Comparison of ENCODE assay signal across 24 cellular contexts in the genomic region with DNA sequence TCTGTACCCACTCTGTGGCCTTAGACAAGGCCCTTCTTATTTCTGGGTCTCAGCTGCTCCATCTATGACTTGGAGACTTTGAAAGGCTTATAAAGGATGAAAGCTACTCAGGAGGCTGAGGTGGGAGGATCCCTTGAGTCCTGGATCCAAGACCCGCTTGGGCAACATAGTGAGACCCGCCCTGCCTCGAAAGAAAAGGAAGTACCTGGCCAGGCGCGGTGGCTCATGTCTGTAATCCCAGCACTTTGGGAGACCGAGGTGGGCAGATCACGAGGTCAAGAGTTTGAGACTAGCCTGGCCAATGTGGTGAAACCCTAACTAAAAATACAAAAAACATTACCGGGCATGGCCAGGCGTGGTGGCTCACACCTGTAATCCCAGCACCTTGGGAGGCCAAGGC.
"Had no signal": no experiment of that assay in that cellular context is flagged by ENCODE, and none has a peak within 500 bp of the region (broad histone marks: within the 10 kb centered on the region; RNA-seq: fewer than 3 reads in every experiment).

No MANE protein-coding gene starts in this region.

- H3K36me3 Mint-ChIP-seq: brain, mesothelial cell of epicardium had no signal

- H3K4me1 ChIP-seq: foreskin keratinocyte had no signal

- H3K27ac Mint-ChIP-seq: activated B cell treated with CpG ODN at 0.5 μM for 24 hours; activated CD8-positive, alpha-beta T cell treated with anti-CD3 and anti-CD28 coated beads for 36 hours; activated naive CD8-positive, alpha-beta T cell treated with anti-CD3 and anti-CD28 coated beads, Interleukin-2, amount 50 U/mL, for 24 hours; activated T-helper 17 cell treated with anti-CD3 and anti-CD28 coated beads, Interleukin-2, amount 50 U/mL, for 72 hours; endodermal cell; stimulated activated naive CD8-positive, alpha-beta T cell treated with anti-CD3 and anti-CD28 coated beads, Interleukin-15, Interleukin-2, amounts not matched to agents 100 ng/mL and 50 ng/mL, for 24 hours; T-helper 2 cell treated with Interferon-gamma antibody and Interleukin-4, amounts not matched to agents 5 μg/mL and 100 μg/mL, for 36 hours had no signal

- ATAC-seq: activated CD8-positive, alpha-beta T cell treated with anti-CD3 and anti-CD28 coated beads for 36 hours; activated naive CD8-positive, alpha-beta T cell treated with anti-CD3 and anti-CD28 coated beads, Interleukin-2, amount 50 U/mL, for 24 hours; activated T-helper 17 cell treated with anti-CD3 and anti-CD28 coated beads, Interleukin-2, amount 50 U/mL, for 72 hours; foreskin keratinocyte had no signal

- FAIRE-seq: colon, small intestine had no signal

- H3K9me3 Mint-ChIP-seq: activated B cell treated with CpG ODN at 0.5 μM for 24 hours; activated CD8-positive, alpha-beta T cell treated with anti-CD3 and anti-CD28 coated beads for 36 hours; activated naive CD8-positive, alpha-beta T cell treated with anti-CD3 and anti-CD28 coated beads, Interleukin-2, amount 50 U/mL, for 24 hours; activated T-helper 17 cell treated with anti-CD3 and anti-CD28 coated beads, Interleukin-2, amount 50 U/mL, for 72 hours; brain; endodermal cell; mesothelial cell of epicardium; stimulated activated naive CD8-positive, alpha-beta T cell treated with anti-CD3 and anti-CD28 coated beads, Interleukin-15, Interleukin-2, amounts not matched to agents 100 ng/mL and 50 ng/mL, for 24 hours; T-helper 2 cell treated with Interferon-gamma antibody and Interleukin-4, amounts not matched to agents 5 μg/mL and 100 μg/mL, for 36 hours had no signal

- H3K9me3 ChIP-seq: lower lobe of right lung, right lobe of liver, suprapubic skin, upper lobe of right lung had no signal

- DNase-seq: activated B cell treated with CpG ODN at 0.5 μM for 24 hours; activated CD4-positive, alpha-beta T cell treated with anti-CD3 and anti-CD28 coated beads for 4 hours; activated CD8-positive, alpha-beta T cell treated with anti-CD3 and anti-CD28 coated beads for 36 hours; activated naive CD4-positive, alpha-beta T cell; activated naive CD8-positive, alpha-beta T cell treated with anti-CD3 and anti-CD28 coated beads, Interleukin-2, amount 50 U/mL, for 24 hours; activated T-cell treated with anti-CD3 and anti-CD28 coated beads, Interleukin-2, amount 50 U/mL, for 1 hour; central memory CD4-positive, alpha-beta T cell; endodermal cell; foreskin keratinocyte; islet precursor cell; lower lobe of right lung; right lobe of liver; small intestine; stimulated activated CD4-positive, alpha-beta T cell treated with anti-CD3 and anti-CD28 coated beads, Interleukin-15, amount 100 ng/mL, for 24 hours; stimulated activated CD4-positive, alpha-beta T cell treated with anti-CD3 and anti-CD28 coated beads, Interleukin-2, amount 100 ng/mL, for 48 hours; upper lobe of right lung had no signal

- H3K79me2 ChIP-seq: hepatocyte had no signal

- H3K27ac ChIP-seq: foreskin keratinocyte, lower lobe of right lung, right lobe of liver, suprapubic skin, upper lobe of right lung had no signal

- H3K27me3 ChIP-seq: foreskin keratinocyte, hepatocyte, right lobe of liver, suprapubic skin, upper lobe of right lung had no signal

- H3K4me3 ChIP-seq: hepatocyte, lower lobe of right lung, right lobe of liver, suprapubic skin, upper lobe of right lung had no signal

- H3K27me3 Mint-ChIP-seq: activated B cell treated with CpG ODN at 0.5 μM for 24 hours; activated CD8-positive, alpha-beta T cell treated with anti-CD3 and anti-CD28 coated beads for 36 hours; activated naive CD8-positive, alpha-beta T cell treated with anti-CD3 and anti-CD28 coated beads, Interleukin-2, amount 50 U/mL, for 24 hours; activated T-helper 17 cell treated with anti-CD3 and anti-CD28 coated beads, Interleukin-2, amount 50 U/mL, for 72 hours; brain; stimulated activated naive CD8-positive, alpha-beta T cell treated with anti-CD3 and anti-CD28 coated beads, Interleukin-15, Interleukin-2, amounts not matched to agents 100 ng/mL and 50 ng/mL, for 24 hours had no signal

- H3K4me3 Mint-ChIP-seq: activated B cell treated with CpG ODN at 0.5 μM for 24 hours; activated CD8-positive, alpha-beta T cell treated with anti-CD3 and anti-CD28 coated beads for 36 hours; activated naive CD8-positive, alpha-beta T cell treated with anti-CD3 and anti-CD28 coated beads, Interleukin-2, amount 50 U/mL, for 24 hours; activated T-helper 17 cell treated with anti-CD3 and anti-CD28 coated beads, Interleukin-2, amount 50 U/mL, for 72 hours; brain; endodermal cell; mesothelial cell of epicardium; stimulated activated naive CD8-positive, alpha-beta T cell treated with anti-CD3 and anti-CD28 coated beads, Interleukin-15, Interleukin-2, amounts not matched to agents 100 ng/mL and 50 ng/mL, for 24 hours; T-helper 2 cell treated with Interferon-gamma antibody and Interleukin-4, amounts not matched to agents 5 μg/mL and 100 μg/mL, for 36 hours had no signal

- H3K4me2 ChIP-seq: hepatocyte had no signal

- H2AFZ ChIP-seq: hepatocyte had no signal

- H3K36me3 ChIP-seq: lower lobe of right lung, right lobe of liver, suprapubic skin, upper lobe of right lung had no signal
